1 cellular context compared by ENCODE assay signal in genomic region chr6:165632194-165632593, GRCh38.
TF ChIP-seq lines count a peak whose summit lies in the region.

No MANE protein-coding gene starts in this region.

TF ChIP-seq in IMR-90, 13 proteins besides CTCF, POLR2A, EP300 and RAD21:
- TF ChIP-seq BHLHE40 (IDR thresholded peaks at IDR 0.05; ENCODE audit: low read depth, low read length) (no peak), MAFK (IDR thresholded peaks at IDR 0.05; ENCODE audit: low read depth, low read length) (no peak), MXI1 (IDR thresholded peaks at IDR 0.05; ENCODE audit: borderline replicate concordance, low read depth, low read length) (no peak)
